ENCODE assay signal across 8 cellular contexts in the genomic region with DNA sequence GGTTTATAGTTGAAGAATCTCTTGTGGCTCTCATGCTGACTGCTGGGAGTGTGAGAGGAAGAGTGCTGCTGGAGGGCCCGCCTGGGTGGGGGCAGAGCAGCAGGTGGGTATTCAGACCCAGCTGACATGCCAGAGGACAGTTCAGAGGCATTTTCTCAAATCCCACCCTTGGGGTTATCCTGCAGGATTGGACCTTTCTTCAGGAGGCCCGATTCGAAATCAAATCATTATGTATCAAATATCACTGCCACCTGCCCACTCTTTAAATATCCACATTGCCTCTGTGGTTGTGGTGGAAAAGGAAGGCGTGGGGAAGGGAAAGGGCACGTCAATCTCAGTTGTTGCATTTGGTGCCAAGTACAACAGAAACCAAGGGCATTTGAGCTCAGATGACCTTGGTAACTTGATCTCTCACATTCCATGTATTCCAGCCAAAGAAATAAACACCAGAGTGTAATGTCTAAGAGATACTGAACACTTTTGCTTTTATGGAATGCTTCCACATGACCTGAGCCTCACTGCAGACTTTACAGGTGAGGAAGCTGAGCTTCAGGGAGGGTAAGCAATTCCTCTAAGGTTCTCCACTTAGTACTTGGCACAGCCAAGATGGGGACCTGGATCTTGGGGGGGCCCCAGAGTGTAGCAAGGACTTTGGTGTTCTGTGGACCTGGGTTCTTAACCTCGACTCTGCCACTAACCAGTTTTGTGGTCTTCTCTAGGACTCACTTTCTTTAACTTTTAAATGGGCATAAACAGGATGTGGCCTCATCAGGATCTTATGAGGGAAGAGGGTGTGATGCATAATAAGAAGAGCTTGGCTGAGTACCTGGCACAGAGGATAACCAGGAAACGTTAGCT.
DNase-seq lines count a peak whose midpoint lies in the region; ATAC-seq, FAIRE-seq and TF ChIP-seq lines count a peak whose summit lies in the region.

No MANE protein-coding gene starts in this region.

- peaks cover 32% of the 10 kb centered on the region for H3K4me1 Mint-ChIP-seq in activated CD8-positive, alpha-beta T cell treated with anti-CD3 and anti-CD28 coated beads, Interleukin-2, amount 10 ng/mL, durations not matched to agents 7 days and 5 days (ENCODE audit: low read depth)

- H3K4me3 ChIP-seq in right atrium auricular region (no peak overlapping the region), small intestine (ENCODE audit: low read depth in 1 of 2, low read length in 2 of 2) (no peak overlapping the region)

- H3K9me3 ChIP-seq in right atrium auricular region (no peaks in the 10 kb centered on the region), small intestine (ENCODE audit: control insufficient read depth, low read depth) (no peaks in the 10 kb centered on the region)

- no peaks in the 10 kb centered on the region for H3K36me3 Mint-ChIP-seq in activated CD8-positive, alpha-beta T cell treated with anti-CD3 and anti-CD28 coated beads, Interleukin-2, amount 10 ng/mL, durations not matched to agents 7 days and 5 days (ENCODE audit: low read depth)

- no peaks in the 10 kb centered on the region for H3K36me3 ChIP-seq in right atrium auricular region
- no peaks in the 10 kb centered on the region for H3K36me3 ChIP-seq in small intestine (ENCODE audit: control insufficient read depth in 2 of 2, insufficient read depth in 2 of 2, low read length in 2 of 2)

- H3K27ac Mint-ChIP-seq in activated CD8-positive, alpha-beta T cell treated with anti-CD3 and anti-CD28 coated beads, Interleukin-2, amount 10 ng/mL, durations not matched to agents 7 days and 5 days: peak overlapping the region; percentile 44

- no peak for TF ChIP-seq CTCF in right atrium auricular region (IDR thresholded peaks at IDR 0.05)

- in situ Hi-C loops in ACHN (cut with HindIII; ENCODE audit: low pct_ligation_motif_present, low pct_unique_long_range_greater_than_20kb, low sequenced_read_pairs): no loop called here

- no peaks in the 10 kb centered on the region for H3K9me3 Mint-ChIP-seq in activated CD8-positive, alpha-beta T cell treated with anti-CD3 and anti-CD28 coated beads, Interleukin-2, amount 10 ng/mL, durations not matched to agents 7 days and 5 days (ENCODE audit: insufficient read depth)

- DNase-seq in HT1080 (ENCODE audit: low read depth) (peak; percentile 60), right atrium auricular region (ENCODE audit: low spot score) (no peak), small intestine (peak; percentile 16), ACHN (no peak), SIG-M5 (lab: John Stamatoyannopoulos, UW) (no peak)
- peak; percentile 38 for DNase-seq in activated CD8-positive, alpha-beta T cell treated with anti-CD3 and anti-CD28 coated beads, Interleukin-2, amount 10 ng/mL, durations not matched to agents 7 days and 5 days

- H3K27ac ChIP-seq in right atrium auricular region: peak overlapping the region; percentile 56 to 86
- H3K27ac ChIP-seq in small intestine (ENCODE audit: low read depth in 1 of 2, low read length in 1 of 2): peak overlapping the region in 1 of 2 donors; percentile 12

- WGBS in small intestine, 3 donors: 36 to 55% (median 42%) methylated on average over 7 of the region's 7 CpGs

- H3K27me3 ChIP-seq in right atrium auricular region: no peaks in the 10 kb centered on the region
- H3K27me3 ChIP-seq in small intestine (ENCODE audit: control insufficient read depth in 2 of 2, insufficient read depth in 2 of 2, low read length in 2 of 2): no peaks in the 10 kb centered on the region

- CTCF ChIA-PET in activated CD8-positive, alpha-beta T cell treated with anti-CD3 and anti-CD28 coated beads, Interleukin-2, amount 10 ng/mL, durations not matched to agents 7 days and 5 days (lab: Charles Lee): interaction anchor here (1.1 kb wide), 1 partner anchor 97 kb away, joined by 3 read pairs; no protein-coding TSS in a partner anchor

- POLR2A ChIA-PET in activated CD8-positive, alpha-beta T cell treated with anti-CD3 and anti-CD28 coated beads, Interleukin-2, amount 10 ng/mL, durations not matched to agents 7 days and 5 days (lab: Charles Lee): no interaction called here

- FAIRE-seq in small intestine (lab: Jason Lieb, UNC): no peak

- H3K4me1 ChIP-seq in right atrium auricular region (peaks cover 0 to 58% of the 10 kb centered on the region in 2 donors), small intestine (ENCODE audit: control insufficient read depth in 2 of 2, insufficient read depth in 1 of 2, low read depth in 1 of 2, low read length in 1 of 2) (peaks cover 0 to 16% of the 10 kb centered on the region in 2 donors)

- ATAC-seq in activated CD8-positive, alpha-beta T cell treated with anti-CD3 and anti-CD28 coated beads, Interleukin-2, amount 10 ng/mL, durations not matched to agents 7 days and 5 days: peak; percentile 25
- ATAC-seq in GM19467 (IDR thresholded peaks at IDR 0.05; ENCODE audit: unreplicated experiment) (no peak), GM18867 (IDR thresholded peaks at IDR 0.05; ENCODE audit: unreplicated experiment) (no peak)

- peaks cover 9% of the 10 kb centered on the region for H3K27me3 Mint-ChIP-seq in activated CD8-positive, alpha-beta T cell treated with anti-CD3 and anti-CD28 coated beads, Interleukin-2, amount 10 ng/mL, durations not matched to agents 7 days and 5 days (ENCODE audit: low read depth)

- no peak overlapping the region for H3K4me3 Mint-ChIP-seq in activated CD8-positive, alpha-beta T cell treated with anti-CD3 and anti-CD28 coated beads, Interleukin-2, amount 10 ng/mL, durations not matched to agents 7 days and 5 days

Comparison
In these comparisons a context has a peak if more than half of its experiments do, and no peak if none do; other contexts are left out.
1. DNase-seq: peak in HT1080 (single experiment), activated CD8-positive, alpha-beta T cell treated with anti-CD3 and anti-CD28 coated beads, Interleukin-2, amount 10 ng/mL, durations not matched to agents 7 days and 5 days (single experiment) and small intestine (single experiment); none in right atrium auricular region (single experiment), ACHN (single experiment) and SIG-M5 (single experiment).